ENCODE assay signal across 26 cellular contexts in genomic region chr5:114458726-114459125, GRCh38.
"Had no signal": no experiment of that assay in that cellular context is flagged by ENCODE, and none has a peak within 500 bp of the region (broad histone marks: within the 10 kb centered on the region; RNA-seq: fewer than 3 reads in every experiment).

No MANE protein-coding gene starts in this region.

- ATAC-seq: stimulated activated effector memory CD8-positive, alpha-beta T cell treated with anti-CD3 and anti-CD28 coated beads, Interleukin-12 subunit alpha, Interleukin-12 subunit beta, amount 100 ng/mL, for 72 hours; stimulated activated memory B cell treated with anti-CD40 and anti-IgM and Interleukin-4, amounts not matched to agents 10 μg/mL and 1 μg/mL and 100 μg/mL, for 72 hours; stimulated activated naive B cell treated with anti-CD40 and anti-IgM and Interleukin-4, amounts not matched to agents 10 μg/mL and 1 μg/mL and 100 μg/mL, for 72 hours; stimulated activated naive CD8-positive, alpha-beta T cell treated with anti-CD3 and anti-CD28 coated beads, Interleukin-15, amount 100 ng/mL, for 72 hours; stimulated activated naive CD8-positive, alpha-beta T cell treated with anti-CD3 and anti-CD28 coated beads, Interleukin-15, Interleukin-2, amounts not matched to agents 100 U/mL and 50 U/mL, for 24 hours; upper lobe of right lung had no signal

- H3K4me1 Mint-ChIP-seq: stimulated activated effector memory CD8-positive, alpha-beta T cell treated with anti-CD3 and anti-CD28 coated beads, Interleukin-12 subunit alpha, Interleukin-12 subunit beta, amount 100 ng/mL, for 72 hours; stimulated activated memory B cell treated with anti-CD40 and anti-IgM and Interleukin-4, amounts not matched to agents 10 μg/mL and 1 μg/mL and 100 μg/mL, for 72 hours; stimulated activated naive B cell treated with anti-CD40 and anti-IgM and Interleukin-4, amounts not matched to agents 10 μg/mL and 1 μg/mL and 100 μg/mL, for 72 hours; stimulated activated naive CD8-positive, alpha-beta T cell treated with anti-CD3 and anti-CD28 coated beads, Interleukin-15, amount 100 ng/mL, for 72 hours had no signal

- H3K27me3 Mint-ChIP-seq: type B pancreatic cell had no signal

- H3K27ac ChIP-seq: stomach, suprapubic skin, testis, thoracic aorta, thyroid gland, tibial artery, tibial nerve, transverse colon, upper lobe of left lung, upper lobe of right lung, uterus, vagina had no signal

- H3K9me3 Mint-ChIP-seq: stimulated activated effector memory CD8-positive, alpha-beta T cell treated with anti-CD3 and anti-CD28 coated beads, Interleukin-12 subunit alpha, Interleukin-12 subunit beta, amount 100 ng/mL, for 72 hours; stimulated activated memory B cell treated with anti-CD40 and anti-IgM and Interleukin-4, amounts not matched to agents 10 μg/mL and 1 μg/mL and 100 μg/mL, for 72 hours; stimulated activated naive B cell treated with anti-CD40 and anti-IgM and Interleukin-4, amounts not matched to agents 10 μg/mL and 1 μg/mL and 100 μg/mL, for 72 hours; stimulated activated naive CD8-positive, alpha-beta T cell treated with anti-CD3 and anti-CD28 coated beads, Interleukin-15, Interleukin-2, amounts not matched to agents 100 ng/mL and 50 ng/mL, for 24 hours; type B pancreatic cell had no signal

- H3K36me3 ChIP-seq: stomach, suprapubic skin, thoracic aorta, thyroid gland, tibial artery, tibial nerve, transverse colon, upper lobe of left lung, upper lobe of right lung, uterus, vagina had no signal

- H3K4me3 Mint-ChIP-seq: stimulated activated effector memory CD8-positive, alpha-beta T cell treated with anti-CD3 and anti-CD28 coated beads, Interleukin-12 subunit alpha, Interleukin-12 subunit beta, amount 100 ng/mL, for 72 hours; stimulated activated memory B cell treated with anti-CD40 and anti-IgM and Interleukin-4, amounts not matched to agents 10 μg/mL and 1 μg/mL and 100 μg/mL, for 72 hours; stimulated activated naive B cell treated with anti-CD40 and anti-IgM and Interleukin-4, amounts not matched to agents 10 μg/mL and 1 μg/mL and 100 μg/mL, for 72 hours; stimulated activated naive CD8-positive, alpha-beta T cell treated with anti-CD3 and anti-CD28 coated beads, Interleukin-15, amount 100 ng/mL, for 72 hours; stimulated activated naive CD8-positive, alpha-beta T cell treated with anti-CD3 and anti-CD28 coated beads, Interleukin-15, Interleukin-2, amounts not matched to agents 100 ng/mL and 50 ng/mL, for 24 hours; type B pancreatic cell had no signal

- H3K27ac Mint-ChIP-seq: stimulated activated effector memory CD8-positive, alpha-beta T cell treated with anti-CD3 and anti-CD28 coated beads, Interleukin-12 subunit alpha, Interleukin-12 subunit beta, amount 100 ng/mL, for 72 hours; stimulated activated memory B cell treated with anti-CD40 and anti-IgM and Interleukin-4, amounts not matched to agents 10 μg/mL and 1 μg/mL and 100 μg/mL, for 72 hours; stimulated activated naive B cell treated with anti-CD40 and anti-IgM and Interleukin-4, amounts not matched to agents 10 μg/mL and 1 μg/mL and 100 μg/mL, for 72 hours; stimulated activated naive CD8-positive, alpha-beta T cell treated with anti-CD3 and anti-CD28 coated beads, Interleukin-15, amount 100 ng/mL, for 72 hours; stimulated activated naive CD8-positive, alpha-beta T cell treated with anti-CD3 and anti-CD28 coated beads, Interleukin-15, Interleukin-2, amounts not matched to agents 100 ng/mL and 50 ng/mL, for 24 hours; type B pancreatic cell had no signal

- H3K27me3 ChIP-seq: stomach, testis, thyroid gland, tibial artery, tibial nerve, transverse colon, upper lobe of left lung, upper lobe of right lung, uterus, vagina had no signal

- H3K4me3 ChIP-seq: stomach, suprapubic skin, testis, thoracic aorta, thyroid gland, tibial artery, tibial nerve, transverse colon, upper lobe of left lung, upper lobe of right lung, uterus, vagina had no signal

- H3K9me3 ChIP-seq: stomach, suprapubic skin, testis, thoracic aorta, thyroid gland, tibial artery, tibial nerve, transverse colon, upper lobe of left lung, upper lobe of right lung, uterus, vagina had no signal

- H3K4me1 ChIP-seq: stomach, suprapubic skin, testis, thyroid gland, tibial artery, tibial nerve, transverse colon, upper lobe of left lung, upper lobe of right lung, uterus, vagina had no signal

- H3K36me3 Mint-ChIP-seq: stimulated activated effector memory CD8-positive, alpha-beta T cell treated with anti-CD3 and anti-CD28 coated beads, Interleukin-12 subunit alpha, Interleukin-12 subunit beta, amount 100 ng/mL, for 72 hours; stimulated activated memory B cell treated with anti-CD40 and anti-IgM and Interleukin-4, amounts not matched to agents 10 μg/mL and 1 μg/mL and 100 μg/mL, for 72 hours; stimulated activated naive B cell treated with anti-CD40 and anti-IgM and Interleukin-4, amounts not matched to agents 10 μg/mL and 1 μg/mL and 100 μg/mL, for 72 hours; type B pancreatic cell had no signal

- DNase-seq: stimulated activated CD4-positive, alpha-beta T cell treated with anti-CD3 and anti-CD28 coated beads, Interleukin-2, amount 100 ng/mL, for 48 hours; stimulated activated CD4-positive, alpha-beta T cell treated with anti-CD3 and anti-CD28 coated beads, Interleukin-4, amount 100 ng/mL, for 1 hour; stimulated activated CD4-positive, alpha-beta T cell treated with anti-CD3 and anti-CD28 coated beads, Interleukin-4, amount 100 ng/mL, for 24 hours; stimulated activated CD8-positive, alpha-beta memory T cell treated with anti-CD3 and anti-CD28 coated beads, Interleukin-4, amount 100 ng/mL, for 48 hours; stimulated activated naive B cell treated with anti-CD40 and anti-IgM and Interleukin-4, amounts not matched to agents 10 μg/mL and 1 μg/mL and 100 μg/mL, for 72 hours; stimulated activated naive CD4-positive, alpha-beta T cell; stimulated activated naive CD4-positive, alpha-beta T cell treated with Interleukin-2 at 50 U/mL for 16 hours; stimulated activated naive CD8-positive, alpha-beta T cell treated with anti-CD3 and anti-CD28 coated beads, Interleukin-15, amount 100 ng/mL, for 72 hours; stimulated activated naive CD8-positive, alpha-beta T cell treated with anti-CD3 and anti-CD28 coated beads, Interleukin-15, Interleukin-2, amounts not matched to agents 100 U/mL and 50 U/mL, for 24 hours; stomach; substantia nigra; testis; thyroid gland; tibial artery; transverse colon; upper lobe of left lung; upper lobe of right lung; uterus had no signal
